Comparison of ENCODE assay signal across 23 cellular contexts in the genomic region with DNA sequence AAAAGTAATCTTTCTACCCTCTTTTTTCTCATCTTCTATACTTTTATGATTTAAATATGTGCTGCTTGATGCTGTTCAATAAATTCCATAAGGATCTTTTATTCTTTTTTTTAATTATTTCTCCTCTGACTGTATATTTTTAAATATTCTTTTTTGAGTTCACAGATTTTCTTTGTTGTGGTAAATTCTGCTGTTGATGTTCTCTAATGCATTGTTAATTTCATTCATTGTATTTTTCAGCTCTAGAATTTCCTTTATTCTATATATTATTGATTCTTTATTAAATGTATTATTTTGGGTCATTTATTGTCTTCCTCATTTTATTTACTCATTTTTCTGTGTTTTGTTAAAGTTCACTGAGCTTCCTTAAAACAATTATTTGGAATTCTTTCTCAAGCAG.
"Had no signal": no experiment of that assay in that cellular context is flagged by ENCODE, and none has a peak within 500 bp of the region (broad histone marks: within the 10 kb centered on the region; RNA-seq: fewer than 3 reads in every experiment).

No MANE protein-coding gene starts in this region.

- H3K4me3 ChIP-seq: MG63, SJSA1, SK-N-MC had no signal

- DNase-seq: Karpas-422, KG1, MG63, NCI-H1092, NCI-H1105 treated with DMSO at 0.1 percent for 48 hours, NCI-H1417 treated with DMSO at 0.1 percent for 48 hours, NCI-H146, NCI-H1694 treated with DMSO at 0.1 percent for 48 hours, NCI-H1930, NCI-H2081, NCI-H2107, NCI-H226, NCI-H446, NCI-H510A, NCI-H524 treated with DMSO at 0.1 percent for 48 hours, NCI-H69, NCI-H774, Right ventricle myocardium superior, RPMI8226, SIG-M5 had no signal

- H3K36me3 ChIP-seq: MG63, SJSA1 had no signal

- H3K27ac ChIP-seq: SJSA1, SK-N-MC had no signal

- H3K4me1 ChIP-seq: SJSA1 had no signal

- FAIRE-seq: RCC 7860 had no signal

- H3K27me3 ChIP-seq: MG63, SJSA1 had no signal
